Comparison of ENCODE assay signal across 2 cellular contexts in the genomic region with DNA sequence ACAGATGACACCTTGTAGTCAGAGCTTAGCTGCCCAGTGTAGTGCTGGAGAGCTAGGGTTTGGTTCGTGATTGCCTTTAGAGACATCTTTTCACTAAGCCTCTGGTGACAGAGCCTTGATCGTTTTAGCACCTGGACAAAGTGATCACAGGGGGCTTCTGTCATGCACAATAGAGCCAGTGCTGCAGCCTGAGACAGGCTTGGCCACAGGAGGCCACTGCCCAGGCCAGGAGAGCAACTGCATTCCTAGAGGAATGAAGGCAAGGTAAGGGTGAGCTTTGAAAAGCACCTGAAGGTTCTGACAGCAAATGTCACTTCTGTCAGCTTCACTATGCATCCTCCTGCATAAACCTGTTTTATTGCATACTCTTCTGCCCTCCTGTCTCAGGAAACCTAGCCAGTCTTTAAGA.
TF ChIP-seq lines count a peak whose summit lies in the region.

No MANE protein-coding gene starts in this region.

TF ChIP-seq in GM23338, 12 proteins besides CTCF, POLR2A, EP300 and RAD21:
- TF ChIP-seq POLR2AphosphoS5 (IDR thresholded peaks at IDR 0.05; ENCODE audit: low read depth) (peak; percentile 63), JUNB (IDR thresholded peaks at IDR 0.05; ENCODE audit: unreplicated experiment) (no peak), EZH2 (IDR thresholded peaks at IDR 0.05; ENCODE audit: low read depth, unreplicated experiment) (no peak), EZH2phosphoT487 (IDR thresholded peaks at IDR 0.05; ENCODE audit: unreplicated experiment) (no peak)
- TF ChIP-seq, protein P1, sequence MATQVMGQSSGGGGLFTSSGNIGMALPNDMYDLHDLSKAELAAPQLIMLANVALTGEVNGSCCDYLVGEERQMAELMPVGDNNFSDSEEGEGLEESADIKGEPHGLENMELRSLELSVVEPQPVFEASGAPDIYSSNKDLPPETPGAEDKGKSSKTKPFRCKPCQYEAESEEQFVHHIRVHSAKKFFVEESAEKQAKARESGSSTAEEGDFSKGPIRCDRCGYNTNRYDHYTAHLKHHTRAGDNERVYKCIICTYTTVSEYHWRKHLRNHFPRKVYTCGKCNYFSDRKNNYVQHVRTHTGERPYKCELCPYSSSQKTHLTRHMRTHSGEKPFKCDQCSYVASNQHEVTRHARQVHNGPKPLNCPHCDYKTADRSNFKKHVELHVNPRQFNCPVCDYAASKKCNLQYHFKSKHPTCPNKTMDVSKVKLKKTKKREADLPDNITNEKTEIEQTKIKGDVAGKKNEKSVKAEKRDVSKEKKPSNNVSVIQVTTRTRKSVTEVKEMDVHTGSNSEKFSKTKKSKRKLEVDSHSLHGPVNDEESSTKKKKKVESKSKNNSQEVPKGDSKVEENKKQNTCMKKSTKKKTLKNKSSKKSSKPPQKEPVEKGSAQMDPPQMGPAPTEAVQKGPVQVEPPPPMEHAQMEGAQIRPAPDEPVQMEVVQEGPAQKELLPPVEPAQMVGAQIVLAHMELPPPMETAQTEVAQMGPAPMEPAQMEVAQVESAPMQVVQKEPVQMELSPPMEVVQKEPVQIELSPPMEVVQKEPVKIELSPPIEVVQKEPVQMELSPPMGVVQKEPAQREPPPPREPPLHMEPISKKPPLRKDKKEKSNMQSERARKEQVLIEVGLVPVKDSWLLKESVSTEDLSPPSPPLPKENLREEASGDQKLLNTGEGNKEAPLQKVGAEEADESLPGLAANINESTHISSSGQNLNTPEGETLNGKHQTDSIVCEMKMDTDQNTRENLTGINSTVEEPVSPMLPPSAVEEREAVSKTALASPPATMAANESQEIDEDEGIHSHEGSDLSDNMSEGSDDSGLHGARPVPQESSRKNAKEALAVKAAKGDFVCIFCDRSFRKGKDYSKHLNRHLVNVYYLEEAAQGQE (IDR thresholded peaks at IDR 0.05; ENCODE audit: unreplicated experiment), result no peak

TF ChIP-seq in H1, 55 proteins besides CTCF, POLR2A, EP300 and RAD21:
- TF ChIP-seq, protein P2, sequence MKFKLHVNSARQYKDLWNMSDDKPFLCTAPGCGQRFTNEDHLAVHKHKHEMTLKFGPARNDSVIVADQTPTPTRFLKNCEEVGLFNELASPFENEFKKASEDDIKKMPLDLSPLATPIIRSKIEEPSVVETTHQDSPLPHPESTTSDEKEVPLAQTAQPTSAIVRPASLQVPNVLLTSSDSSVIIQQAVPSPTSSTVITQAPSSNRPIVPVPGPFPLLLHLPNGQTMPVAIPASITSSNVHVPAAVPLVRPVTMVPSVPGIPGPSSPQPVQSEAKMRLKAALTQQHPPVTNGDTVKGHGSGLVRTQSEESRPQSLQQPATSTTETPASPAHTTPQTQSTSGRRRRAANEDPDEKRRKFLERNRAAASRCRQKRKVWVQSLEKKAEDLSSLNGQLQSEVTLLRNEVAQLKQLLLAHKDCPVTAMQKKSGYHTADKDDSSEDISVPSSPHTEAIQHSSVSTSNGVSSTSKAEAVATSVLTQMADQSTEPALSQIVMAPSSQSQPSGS (IDR thresholded peaks at IDR 0.05; ENCODE audit: low read length), result peak; percentile 41; the same call in 1 of the 2 replicates
- no peak for TF ChIP-seq EZH2 (IDR thresholded peaks at IDR 0.05; ENCODE audit: low read depth, low read length, severe bottlenecking)
- peak; percentile 90 for TF ChIP-seq SAP30 (IDR thresholded peaks at IDR 0.05; ENCODE audit: insufficient read depth, insufficient replicate concordance, low read length)
- 0 out of 2 replicates have a peak, but pooled peaks have one; percentile 19 for TF ChIP-seq E2F6 (IDR thresholded peaks at IDR 0.05)
- TF ChIP-seq POLR2AphosphoS5 (IDR thresholded peaks at IDR 0.05; ENCODE audit: low read depth, low read length), result peak; percentile 90
- no peak for TF ChIP-seq MAFK (IDR thresholded peaks at IDR 0.05; ENCODE audit: low read depth, low read length)
- TF ChIP-seq SIX5 (IDR thresholded peaks at IDR 0.05; ENCODE audit: low read depth, low read length), result no peak
- TF ChIP-seq HDAC6 (IDR thresholded peaks at IDR 0.05; ENCODE audit: low read depth, low read length), result no peak
- TF ChIP-seq SP1 (IDR thresholded peaks at IDR 0.05; ENCODE audit: low read depth, low read length), result no peak
- no peak for TF ChIP-seq TCF12 (IDR thresholded peaks at IDR 0.05; ENCODE audit: low read depth, low read length)
- TF ChIP-seq RBBP5 (IDR thresholded peaks at IDR 0.05; ENCODE audit: borderline replicate concordance, low read depth, low read length), result no peak
- TF ChIP-seq PHF8 (conservative IDR thresholded peaks at IDR 0.05; ENCODE audit: low read depth, low read length), result no peak
- TF ChIP-seq RNF2 (IDR thresholded peaks at IDR 0.05; ENCODE audit: borderline replicate concordance, low read depth, low read length, missing control alignments, poor library complexity, severe bottlenecking), result no peak
- TF ChIP-seq SP2 (IDR thresholded peaks at IDR 0.05; ENCODE audit: low read length), result no peak
- no peak for TF ChIP-seq NRF1 (IDR thresholded peaks at IDR 0.05; ENCODE audit: low read depth, low read length)
- peak; percentile 77 for TF ChIP-seq TEAD4 (IDR thresholded peaks at IDR 0.05; ENCODE audit: low read depth, low read length)
- no peak for TF ChIP-seq JUND (IDR thresholded peaks at IDR 0.05; ENCODE audit: low read length)
- TF ChIP-seq CREB1 (IDR thresholded peaks at IDR 0.05), result no peak
- TF ChIP-seq CBX5 (IDR thresholded peaks at IDR 0.05; ENCODE audit: low read depth, low read length), result no peak
- TF ChIP-seq SP4 (IDR thresholded peaks at IDR 0.05; ENCODE audit: low read length), result no peak
- peak; percentile 39; the same call in 1 of the 2 replicates for TF ChIP-seq YY1 (IDR thresholded peaks at IDR 0.05; ENCODE audit: low read depth, low read length)
- 0 out of 2 replicates have a peak, but pooled peaks have one; percentile 19 for TF ChIP-seq USF2 (IDR thresholded peaks at IDR 0.05; ENCODE audit: low read length)
- no peak for TF ChIP-seq ZNF274 (IDR thresholded peaks at IDR 0.05; ENCODE audit: borderline replicate concordance, extremely low read depth, low read length)
- TF ChIP-seq KDM1A (IDR thresholded peaks at IDR 0.05; ENCODE audit: borderline replicate concordance, low read length), result peak; percentile 48; the same call in 1 of the 2 replicates
- no peak for TF ChIP-seq KDM5A (IDR thresholded peaks at IDR 0.05; ENCODE audit: low read length)
- peak; percentile 36 to 78; a peak in 2 of 4 replicates for TF ChIP-seq HDAC2 (IDR thresholded peaks at IDR 0.05; ENCODE audit: borderline replicate concordance in 1 of 2, low read depth in 2 of 2, low read length in 2 of 2)
- TF ChIP-seq SIN3A (conservative IDR thresholded peaks at IDR 0.05 in 1 of 2, IDR thresholded peaks at IDR 0.05 in 1 of 2; ENCODE audit: low read depth in 1 of 2, low read length in 2 of 2), result peak; percentile 99
- TF ChIP-seq, protein P3, sequence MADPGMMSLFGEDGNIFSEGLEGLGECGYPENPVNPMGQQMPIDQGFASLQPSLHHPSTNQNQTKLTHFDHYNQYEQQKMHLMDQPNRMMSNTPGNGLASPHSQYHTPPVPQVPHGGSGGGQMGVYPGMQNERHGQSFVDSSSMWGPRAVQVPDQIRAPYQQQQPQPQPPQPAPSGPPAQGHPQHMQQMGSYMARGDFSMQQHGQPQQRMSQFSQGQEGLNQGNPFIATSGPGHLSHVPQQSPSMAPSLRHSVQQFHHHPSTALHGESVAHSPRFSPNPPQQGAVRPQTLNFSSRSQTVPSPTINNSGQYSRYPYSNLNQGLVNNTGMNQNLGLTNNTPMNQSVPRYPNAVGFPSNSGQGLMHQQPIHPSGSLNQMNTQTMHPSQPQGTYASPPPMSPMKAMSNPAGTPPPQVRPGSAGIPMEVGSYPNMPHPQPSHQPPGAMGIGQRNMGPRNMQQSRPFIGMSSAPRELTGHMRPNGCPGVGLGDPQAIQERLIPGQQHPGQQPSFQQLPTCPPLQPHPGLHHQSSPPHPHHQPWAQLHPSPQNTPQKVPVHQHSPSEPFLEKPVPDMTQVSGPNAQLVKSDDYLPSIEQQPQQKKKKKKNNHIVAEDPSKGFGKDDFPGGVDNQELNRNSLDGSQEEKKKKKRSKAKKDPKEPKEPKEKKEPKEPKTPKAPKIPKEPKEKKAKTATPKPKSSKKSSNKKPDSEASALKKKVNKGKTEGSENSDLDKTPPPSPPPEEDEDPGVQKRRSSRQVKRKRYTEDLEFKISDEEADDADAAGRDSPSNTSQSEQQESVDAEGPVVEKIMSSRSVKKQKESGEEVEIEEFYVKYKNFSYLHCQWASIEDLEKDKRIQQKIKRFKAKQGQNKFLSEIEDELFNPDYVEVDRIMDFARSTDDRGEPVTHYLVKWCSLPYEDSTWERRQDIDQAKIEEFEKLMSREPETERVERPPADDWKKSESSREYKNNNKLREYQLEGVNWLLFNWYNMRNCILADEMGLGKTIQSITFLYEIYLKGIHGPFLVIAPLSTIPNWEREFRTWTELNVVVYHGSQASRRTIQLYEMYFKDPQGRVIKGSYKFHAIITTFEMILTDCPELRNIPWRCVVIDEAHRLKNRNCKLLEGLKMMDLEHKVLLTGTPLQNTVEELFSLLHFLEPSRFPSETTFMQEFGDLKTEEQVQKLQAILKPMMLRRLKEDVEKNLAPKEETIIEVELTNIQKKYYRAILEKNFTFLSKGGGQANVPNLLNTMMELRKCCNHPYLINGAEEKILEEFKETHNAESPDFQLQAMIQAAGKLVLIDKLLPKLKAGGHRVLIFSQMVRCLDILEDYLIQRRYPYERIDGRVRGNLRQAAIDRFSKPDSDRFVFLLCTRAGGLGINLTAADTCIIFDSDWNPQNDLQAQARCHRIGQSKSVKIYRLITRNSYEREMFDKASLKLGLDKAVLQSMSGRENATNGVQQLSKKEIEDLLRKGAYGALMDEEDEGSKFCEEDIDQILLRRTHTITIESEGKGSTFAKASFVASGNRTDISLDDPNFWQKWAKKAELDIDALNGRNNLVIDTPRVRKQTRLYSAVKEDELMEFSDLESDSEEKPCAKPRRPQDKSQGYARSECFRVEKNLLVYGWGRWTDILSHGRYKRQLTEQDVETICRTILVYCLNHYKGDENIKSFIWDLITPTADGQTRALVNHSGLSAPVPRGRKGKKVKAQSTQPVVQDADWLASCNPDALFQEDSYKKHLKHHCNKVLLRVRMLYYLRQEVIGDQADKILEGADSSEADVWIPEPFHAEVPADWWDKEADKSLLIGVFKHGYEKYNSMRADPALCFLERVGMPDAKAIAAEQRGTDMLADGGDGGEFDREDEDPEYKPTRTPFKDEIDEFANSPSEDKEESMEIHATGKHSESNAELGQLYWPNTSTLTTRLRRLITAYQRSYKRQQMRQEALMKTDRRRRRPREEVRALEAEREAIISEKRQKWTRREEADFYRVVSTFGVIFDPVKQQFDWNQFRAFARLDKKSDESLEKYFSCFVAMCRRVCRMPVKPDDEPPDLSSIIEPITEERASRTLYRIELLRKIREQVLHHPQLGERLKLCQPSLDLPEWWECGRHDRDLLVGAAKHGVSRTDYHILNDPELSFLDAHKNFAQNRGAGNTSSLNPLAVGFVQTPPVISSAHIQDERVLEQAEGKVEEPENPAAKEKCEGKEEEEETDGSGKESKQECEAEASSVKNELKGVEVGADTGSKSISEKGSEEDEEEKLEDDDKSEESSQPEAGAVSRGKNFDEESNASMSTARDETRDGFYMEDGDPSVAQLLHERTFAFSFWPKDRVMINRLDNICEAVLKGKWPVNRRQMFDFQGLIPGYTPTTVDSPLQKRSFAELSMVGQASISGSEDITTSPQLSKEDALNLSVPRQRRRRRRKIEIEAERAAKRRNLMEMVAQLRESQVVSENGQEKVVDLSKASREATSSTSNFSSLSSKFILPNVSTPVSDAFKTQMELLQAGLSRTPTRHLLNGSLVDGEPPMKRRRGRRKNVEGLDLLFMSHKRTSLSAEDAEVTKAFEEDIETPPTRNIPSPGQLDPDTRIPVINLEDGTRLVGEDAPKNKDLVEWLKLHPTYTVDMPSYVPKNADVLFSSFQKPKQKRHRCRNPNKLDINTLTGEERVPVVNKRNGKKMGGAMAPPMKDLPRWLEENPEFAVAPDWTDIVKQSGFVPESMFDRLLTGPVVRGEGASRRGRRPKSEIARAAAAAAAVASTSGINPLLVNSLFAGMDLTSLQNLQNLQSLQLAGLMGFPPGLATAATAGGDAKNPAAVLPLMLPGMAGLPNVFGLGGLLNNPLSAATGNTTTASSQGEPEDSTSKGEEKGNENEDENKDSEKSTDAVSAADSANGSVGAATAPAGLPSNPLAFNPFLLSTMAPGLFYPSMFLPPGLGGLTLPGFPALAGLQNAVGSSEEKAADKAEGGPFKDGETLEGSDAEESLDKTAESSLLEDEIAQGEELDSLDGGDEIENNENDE (IDR thresholded peaks at IDR 0.05; ENCODE audit: insufficient replicate concordance, low read length), result peak; percentile 51
- TF ChIP-seq CHD2 (IDR thresholded peaks at IDR 0.05; ENCODE audit: low read length), result 0 out of 2 replicates have a peak, but pooled peaks have one; percentile 55
- TF ChIP-seq JUN (IDR thresholded peaks at IDR 0.05; ENCODE audit: low read depth, low read length), result no peak
- peak; percentile 99 for TF ChIP-seq CTBP2 (IDR thresholded peaks at IDR 0.05; ENCODE audit: borderline replicate concordance, insufficient read depth, insufficient read length, low read length)
- no peak for TF ChIP-seq TBP (IDR thresholded peaks at IDR 0.05; ENCODE audit: low read depth, low read length)
- peak; percentile 75 for TF ChIP-seq MAX (IDR thresholded peaks at IDR 0.05)
- TF ChIP-seq ASH2L (IDR thresholded peaks at IDR 0.05; ENCODE audit: low read length), result no peak
- TF ChIP-seq, protein P4, sequence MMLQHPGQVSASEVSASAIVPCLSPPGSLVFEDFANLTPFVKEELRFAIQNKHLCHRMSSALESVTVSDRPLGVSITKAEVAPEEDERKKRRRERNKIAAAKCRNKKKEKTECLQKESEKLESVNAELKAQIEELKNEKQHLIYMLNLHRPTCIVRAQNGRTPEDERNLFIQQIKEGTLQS (IDR thresholded peaks at IDR 0.05; ENCODE audit: insufficient read depth, low read depth, low read length), result no peak
- no peak for TF ChIP-seq BACH1 (IDR thresholded peaks at IDR 0.05; ENCODE audit: low read length)
- TF ChIP-seq NANOG (IDR thresholded peaks at IDR 0.05; ENCODE audit: insufficient read depth, low read depth, low read length, poor library complexity, severe bottlenecking), result peak; percentile 66
- TF ChIP-seq POU5F1 (IDR thresholded peaks at IDR 0.05; ENCODE audit: low read depth, low read length), result peak; percentile 18; the same call in 1 of the 2 replicates
- no peak for TF ChIP-seq TAF7 (optimal IDR thresholded peaks at IDR 0.05; ENCODE audit: borderline replicate concordance, low read depth, low read length)
